8 cellular contexts compared by ENCODE assay signal in genomic region chr11:94768602-94769511, GRCh38. TPM values are rescaled to one million over a fixed set of nuclear protein-coding genes. Genes with fewer than 3 reads are reported as not detected.
DNase-seq lines count a peak whose midpoint lies in the region; ATAC-seq lines count a peak whose summit lies in the region.

No MANE protein-coding gene starts in this region.

- H3K27me3 ChIP-seq in BLaER1, result no peaks in the 10 kb centered on the region

- H3K4me1 Mint-ChIP-seq in stimulated activated naive B cell treated with anti-CD40 and anti-IgM and Interleukin-4, amounts not matched to agents 10 μg/mL and 1 μg/mL and 100 μg/mL, for 72 hours, result peaks cover 4 to 22% of the 10 kb centered on the region in 2 donors

- peaks cover 12% of the 10 kb centered on the region; the same call in 1 of the 2 replicates for H3K9me3 ChIP-seq in BLaER1

- peaks cover 0 to 1% of the 10 kb centered on the region in 2 donors for H3K36me3 Mint-ChIP-seq in stimulated activated naive B cell treated with anti-CD40 and anti-IgM and Interleukin-4, amounts not matched to agents 10 μg/mL and 1 μg/mL and 100 μg/mL, for 72 hours

- peak overlapping the region; percentile 74 for H3K27ac Mint-ChIP-seq in stimulated activated naive B cell treated with anti-CD40 and anti-IgM and Interleukin-4, amounts not matched to agents 10 μg/mL and 1 μg/mL and 100 μg/mL, for 72 hours

- peak overlapping the region; percentile 93 for H3K4me2 ChIP-seq in BLaER1

- H3K4me3 Mint-ChIP-seq in stimulated activated naive B cell treated with anti-CD40 and anti-IgM and Interleukin-4, amounts not matched to agents 10 μg/mL and 1 μg/mL and 100 μg/mL, for 72 hours, result peak overlapping the region; percentile 73 to 84

- peak overlapping the region; percentile 92 for H3K9ac ChIP-seq in BLaER1

- ATAC-seq in GM19328 (IDR thresholded peaks at IDR 0.05; ENCODE audit: unreplicated experiment), result peak; percentile 15
- peak; percentile 16 for ATAC-seq in left colon
- ATAC-seq in stimulated activated naive B cell treated with anti-CD40 and anti-IgM and Interleukin-4, amounts not matched to agents 10 μg/mL and 1 μg/mL and 100 μg/mL, for 72 hours (replicated peaks), result peak; percentile 49 to 53
- ATAC-seq in GM21515 (IDR thresholded peaks at IDR 0.05; ENCODE audit: unreplicated experiment), result no peak

- DNase-seq in NCI-H345 (lab: John Stamatoyannopoulos, UW), result peak; percentile 44
- peak; percentile 36 for DNase-seq in cerebellar cortex (ENCODE audit: low spot score)
- peak in 1 of 2 donors; percentile 13 for DNase-seq in left colon
- peak; percentile 5 for DNase-seq in stimulated activated naive B cell treated with anti-CD40 and anti-IgM and Interleukin-4, amounts not matched to agents 10 μg/mL and 1 μg/mL and 100 μg/mL, for 72 hours
- no peak for DNase-seq in stimulated activated CD4-positive, alpha-beta T cell treated with anti-CD3 and anti-CD28 coated beads, Interleukin-1b, Interleukin-23, amount 100 ng/mL, for 48 hours

- peak overlapping the region; percentile 93 for H3K27ac ChIP-seq in BLaER1

- H3K27me3 Mint-ChIP-seq in stimulated activated naive B cell treated with anti-CD40 and anti-IgM and Interleukin-4, amounts not matched to agents 10 μg/mL and 1 μg/mL and 100 μg/mL, for 72 hours, result peaks cover 20 to 25% of the 10 kb centered on the region in 2 donors

- no peaks in the 10 kb centered on the region for H3K9me3 Mint-ChIP-seq in stimulated activated naive B cell treated with anti-CD40 and anti-IgM and Interleukin-4, amounts not matched to agents 10 μg/mL and 1 μg/mL and 100 μg/mL, for 72 hours

- H4K20me1 ChIP-seq in BLaER1, result peaks cover 43% of the 10 kb centered on the region

- H3K36me3 ChIP-seq in BLaER1, result peaks cover 9% of the 10 kb centered on the region; the same call in 1 of the 2 replicates

- peaks cover 19% of the 10 kb centered on the region for H3K4me1 ChIP-seq in BLaER1

- intact Hi-C loops in left colon (cut with DNase I, micrococcal nuclease), result no loop called here

- peak overlapping the region; percentile 86 for H3K4me3 ChIP-seq in BLaER1

RNA-seq across cellular contexts. Expression of gene AMOTL1, which starts 0.7 kb away (rescaled TPM):
- total RNA-seq in left colon, result 10 to 100 TPM in 1 of 2 donors, 1 to 10 TPM in 1; 3.3 to 14.2 TPM
